In the genomic region with DNA sequence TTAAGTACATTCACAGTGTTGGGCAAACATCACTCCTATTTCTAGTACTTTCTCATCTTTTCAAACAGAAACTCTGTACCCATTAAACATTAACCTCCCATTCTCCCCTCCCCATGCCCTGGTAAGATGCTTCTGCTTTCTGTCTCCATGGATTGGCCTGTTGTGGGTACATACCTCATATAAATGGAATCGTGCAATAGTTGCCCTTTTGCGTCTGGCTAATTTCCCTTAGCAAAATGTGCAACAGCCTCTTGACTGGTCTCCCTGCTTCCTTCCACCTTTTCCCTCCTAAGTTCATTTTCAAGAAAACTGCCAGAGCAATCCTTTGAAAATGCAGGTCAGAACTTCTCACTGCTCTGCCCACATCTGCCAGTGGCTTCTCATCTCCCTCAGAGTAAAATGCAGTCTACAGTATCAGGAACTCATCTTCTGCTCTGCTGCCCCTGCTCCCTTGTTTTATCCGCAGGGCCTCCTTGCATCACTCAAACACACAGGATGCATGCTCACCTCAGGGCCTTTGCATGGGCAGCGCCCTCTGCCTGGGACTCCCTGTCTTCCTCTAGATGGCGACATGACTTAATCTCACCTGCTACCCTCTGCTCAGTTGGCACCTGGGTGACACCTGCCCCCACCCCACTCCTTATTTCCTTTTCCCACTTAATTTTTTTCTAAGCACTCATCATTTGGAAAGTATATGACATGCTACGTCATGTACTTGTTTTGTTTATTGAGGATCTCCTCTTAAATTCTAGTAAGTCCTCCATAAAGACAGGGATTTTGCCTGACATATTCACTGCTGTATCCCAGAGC, we compare ENCODE assay signal across 8 cellular contexts. TPM values are rescaled to one million over a fixed set of nuclear protein-coding genes. Genes with fewer than 3 reads are reported as not detected.
DNase-seq lines count a peak whose midpoint lies in the region; ATAC-seq and TF ChIP-seq lines count a peak whose summit lies in the region.

No MANE protein-coding gene starts in this region.

- H3K4me3 ChIP-seq in OCI-LY1 (ENCODE audit: low read depth, low read length, poor library complexity, severe bottlenecking) (no peak overlapping the region), mesenchymal stem cell (ENCODE audit: insufficient read depth in 1 of 2, low read depth in 1 of 2, low read length in 2 of 2) (no peak overlapping the region), thyroid gland (replicated peaks in 1 of 3) (no peak overlapping the region)
- H3K4me3 ChIP-seq in CD8-positive, alpha-beta T cell (ENCODE audit: low read depth, low read length), result no peak overlapping the region

- H2BK15ac ChIP-seq in mesenchymal stem cell (ENCODE audit: low read depth, poor library complexity, severe bottlenecking), result no peak overlapping the region

- TF ChIP-seq CTCF in OCI-LY1 (IDR thresholded peaks at IDR 0.05; ENCODE audit: low read length), result peak; percentile 49; the same call in 1 of the 2 replicates
- TF ChIP-seq CTCF in thyroid gland (IDR thresholded peaks at IDR 0.05), result no peak
- no peak for TF ChIP-seq CTCF in CD8-positive, alpha-beta T cell (IDR thresholded peaks at IDR 0.05)

- POLR2A ChIA-PET in CD8-positive, alpha-beta T cell (lab: Charles Lee), result no interaction called here

- no peaks in the 10 kb centered on the region for H3F3A ChIP-seq in OCI-LY1 (ENCODE audit: insufficient read depth, low read length)

- H4K8ac ChIP-seq in mesenchymal stem cell (ENCODE audit: low read length), result no peak overlapping the region

- no peaks in the 10 kb centered on the region for H3K79me2 ChIP-seq in OCI-LY1 (ENCODE audit: insufficient read depth, low read length)

- H2AK5ac ChIP-seq in mesenchymal stem cell (ENCODE audit: low read length, severe bottlenecking), result no peak overlapping the region

- no peak overlapping the region for H2AFZ ChIP-seq in OCI-LY1 (ENCODE audit: low read length)
- no peak overlapping the region for H2AFZ ChIP-seq in mesenchymal stem cell (ENCODE audit: low read depth, low read length)

- H3K23ac ChIP-seq in mesenchymal stem cell (ENCODE audit: low read length in 2 of 2), result no peak overlapping the region

- H3K36me3 ChIP-seq in OCI-LY1 (ENCODE audit: insufficient read depth, low read length), result no peaks in the 10 kb centered on the region
- no peaks in the 10 kb centered on the region for H3K36me3 ChIP-seq in mesenchymal stem cell (ENCODE audit: control insufficient read depth in 1 of 2, insufficient read depth in 2 of 2, low read depth in 1 of 2, low read length in 2 of 2)
- H3K36me3 ChIP-seq in thyroid gland, result no peaks in the 10 kb centered on the region
- no peaks in the 10 kb centered on the region for H3K36me3 ChIP-seq in CD8-positive, alpha-beta T cell (ENCODE audit: insufficient read depth, low read length)

- H3K4ac ChIP-seq in mesenchymal stem cell (ENCODE audit: low read depth in 1 of 2, low read length in 2 of 2), result no peak overlapping the region

- peak overlapping the region in 1 of 2 experiments; percentile 20 for H3K14ac ChIP-seq in mesenchymal stem cell (ENCODE audit: low read length in 2 of 2)

- no peak overlapping the region for H3K18ac ChIP-seq in mesenchymal stem cell (ENCODE audit: low read depth in 1 of 2, low read length in 2 of 2)

- TF ChIP-seq POLR2A in thyroid gland (IDR thresholded peaks at IDR 0.05), result no peak

- H3K79me1 ChIP-seq in mesenchymal stem cell (replicated peaks; ENCODE audit: low read length, poor library complexity, severe bottlenecking), result no peaks in the 10 kb centered on the region

- H3K4me1 Mint-ChIP-seq in CD8-positive, alpha-beta T cell (ENCODE audit: low read depth), result peaks cover 15% of the 10 kb centered on the region

- 79% methylated on average over 6 of the region's 6 CpGs for WGBS in mesenchymal stem cell
- WGBS in thyroid gland, 2 donors, result 90 to 92% methylated on average over 6 of the region's 6 CpGs

- H3K9me2 ChIP-seq in OCI-LY1 (ENCODE audit: low read depth, low read length), result no peaks in the 10 kb centered on the region

- peak; percentile 47 for ATAC-seq in GM18511 (IDR thresholded peaks at IDR 0.05; ENCODE audit: unreplicated experiment)
- peak; percentile 52 for ATAC-seq in GM21825 (IDR thresholded peaks at IDR 0.05; ENCODE audit: unreplicated experiment)
- ATAC-seq in HG03342 (IDR thresholded peaks at IDR 0.05; ENCODE audit: unreplicated experiment), result no peak
- no peak for ATAC-seq in CD8-positive, alpha-beta T cell

- H3K27ac Mint-ChIP-seq in CD8-positive, alpha-beta T cell, result no peak overlapping the region

- H2BK120ac ChIP-seq in mesenchymal stem cell (ENCODE audit: low read depth, low read length), result no peak overlapping the region

- CTCF ChIA-PET in CD8-positive, alpha-beta T cell (lab: Charles Lee), result no interaction called here

- no peak overlapping the region for H2BK12ac ChIP-seq in mesenchymal stem cell (ENCODE audit: low read length in 2 of 2)

- no peaks in the 10 kb centered on the region for H3K9me3 Mint-ChIP-seq in CD8-positive, alpha-beta T cell

- H3K4me2 ChIP-seq in OCI-LY1 (ENCODE audit: low read length) (no peak overlapping the region), mesenchymal stem cell (ENCODE audit: low read length, poor library complexity, severe bottlenecking) (no peak overlapping the region)

- no peak overlapping the region for H4K91ac ChIP-seq in mesenchymal stem cell (ENCODE audit: low read length)

- H3K9ac ChIP-seq in OCI-LY1 (ENCODE audit: low read length) (no peak overlapping the region), mesenchymal stem cell (ENCODE audit: low read length) (no peak overlapping the region)

- H3K36me3 Mint-ChIP-seq in CD8-positive, alpha-beta T cell, result no peaks in the 10 kb centered on the region

- H3K4me1 ChIP-seq in OCI-LY1 (ENCODE audit: insufficient read depth, low read length, severe bottlenecking) (peaks cover 28% of the 10 kb centered on the region), mesenchymal stem cell (ENCODE audit: control insufficient read depth, insufficient read depth, low read depth, low read length) (peaks cover 9% of the 10 kb centered on the region), thyroid gland (no peaks in the 10 kb centered on the region)
- H3K4me1 ChIP-seq in CD8-positive, alpha-beta T cell (ENCODE audit: insufficient read depth, low read length), result no peaks in the 10 kb centered on the region

- DNase-seq in mesenchymal stem cell (no peak), NCI-H1048 (lab: John Stamatoyannopoulos, UW) (no peak), thyroid gland (no peak)
- DNase-seq in CD8-positive, alpha-beta T cell, result no peak

- no peaks in the 10 kb centered on the region for H3K27me3 Mint-ChIP-seq in CD8-positive, alpha-beta T cell (ENCODE audit: low read depth)

- H3K27ac ChIP-seq in OCI-LY1 (ENCODE audit: low read depth, low read length, poor library complexity, severe bottlenecking) (peak overlapping the region; percentile 63), mesenchymal stem cell (ENCODE audit: low read length, poor library complexity, severe bottlenecking) (peak overlapping the region; percentile 26), thyroid gland (no peak overlapping the region)
- H3K27ac ChIP-seq in CD8-positive, alpha-beta T cell (ENCODE audit: low read depth, low read length), result no peak overlapping the region

- no peaks in the 10 kb centered on the region for H3K27me3 ChIP-seq in OCI-LY1 (ENCODE audit: insufficient read depth, low read length)
- H3K27me3 ChIP-seq in mesenchymal stem cell (ENCODE audit: control insufficient read depth in 1 of 2, insufficient read depth in 1 of 2, low read length in 2 of 2), result peaks cover 5 to 20% of the 10 kb centered on the region in 2 experiments
- H3K27me3 ChIP-seq in thyroid gland, result no peaks in the 10 kb centered on the region
- H3K27me3 ChIP-seq in CD8-positive, alpha-beta T cell (ENCODE audit: insufficient read depth, low read length), result no peaks in the 10 kb centered on the region

- H4K20me1 ChIP-seq in OCI-LY1 (ENCODE audit: insufficient read depth, low read length), result no peaks in the 10 kb centered on the region

- H3K4me3 Mint-ChIP-seq in CD8-positive, alpha-beta T cell, result no peak overlapping the region

- no peaks in the 10 kb centered on the region for H3K9me3 ChIP-seq in OCI-LY1 (ENCODE audit: low read length)
- no peaks in the 10 kb centered on the region for H3K9me3 ChIP-seq in mesenchymal stem cell (ENCODE audit: control insufficient read depth, low read length)
- no peaks in the 10 kb centered on the region for H3K9me3 ChIP-seq in thyroid gland
- H3K9me3 ChIP-seq in CD8-positive, alpha-beta T cell (ENCODE audit: low read length), result no peaks in the 10 kb centered on the region

- H2BK5ac ChIP-seq in mesenchymal stem cell (ENCODE audit: low read depth, low read length, poor library complexity, severe bottlenecking), result no peak overlapping the region

- intact Hi-C loops in thyroid gland (cut with DNase I), result no loop called here
- intact Hi-C loops in CD8-positive, alpha-beta T cell (cut with DNase I, micrococcal nuclease), result no loop called here

RNA-seq across cellular contexts. Expression of gene ECHDC3, which starts 44.3 kb away (rescaled TPM):
- polyA plus RNA-seq in mesenchymal stem cell (2013, experiment 1 of 2), result 2.7 TPM
- polyA plus RNA-seq in mesenchymal stem cell (2013, experiment 2 of 2), result 2.6 TPM
- 10 to 100 TPM; 22.4 to 85.4 (median 69.1) TPM for total RNA-seq in thyroid gland
- total RNA-seq in CD8-positive, alpha-beta T cell, result 1 to 10 TPM in 1 of 2 experiments, under 1 TPM in 1; 0.90 to 1.3 TPM

Comparison
In these comparisons a context has a peak if more than half of its experiments do, and no peak if none do; other contexts are left out.
1. ATAC-seq: peak in GM18511 (single experiment) and GM21825 (single experiment); none in HG03342 (single experiment) and CD8-positive, alpha-beta T cell (single experiment).
2. H3K27ac ChIP-seq: peak in OCI-LY1 (single experiment) and mesenchymal stem cell (single experiment); none in thyroid gland (0 of 3) and CD8-positive, alpha-beta T cell (single experiment).
3. RNA of gene ECHDC3, which starts 44.3 kb away (total RNA-seq): 22.4 to 85.4 TPM in thyroid gland; 0.90 to 1.3 TPM in CD8-positive, alpha-beta T cell; every median in the first group is over 10 times any median in the second.